Comparison of ENCODE assay signal across 1 cellular context in genomic region chr17:50347087-50347893, GRCh38.
TF ChIP-seq lines count a peak whose summit lies in the region.

No MANE protein-coding gene starts in this region.

TF ChIP-seq in GM12878, 131 proteins besides CTCF, POLR2A, EP300 and RAD21:
- TF ChIP-seq, protein P1, sequence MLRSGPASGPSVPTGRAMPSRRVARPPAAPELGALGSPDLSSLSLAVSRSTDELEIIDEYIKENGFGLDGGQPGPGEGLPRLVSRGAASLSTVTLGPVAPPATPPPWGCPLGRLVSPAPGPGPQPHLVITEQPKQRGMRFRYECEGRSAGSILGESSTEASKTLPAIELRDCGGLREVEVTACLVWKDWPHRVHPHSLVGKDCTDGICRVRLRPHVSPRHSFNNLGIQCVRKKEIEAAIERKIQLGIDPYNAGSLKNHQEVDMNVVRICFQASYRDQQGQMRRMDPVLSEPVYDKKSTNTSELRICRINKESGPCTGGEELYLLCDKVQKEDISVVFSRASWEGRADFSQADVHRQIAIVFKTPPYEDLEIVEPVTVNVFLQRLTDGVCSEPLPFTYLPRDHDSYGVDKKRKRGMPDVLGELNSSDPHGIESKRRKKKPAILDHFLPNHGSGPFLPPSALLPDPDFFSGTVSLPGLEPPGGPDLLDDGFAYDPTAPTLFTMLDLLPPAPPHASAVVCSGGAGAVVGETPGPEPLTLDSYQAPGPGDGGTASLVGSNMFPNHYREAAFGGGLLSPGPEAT (IDR thresholded peaks at IDR 0.05; ENCODE audit: low read depth) = no peak
- no peak for TF ChIP-seq USF1 (IDR thresholded peaks at IDR 0.05; ENCODE audit: borderline replicate concordance, extremely low read length, insufficient read depth, low read depth, low read length)
- TF ChIP-seq ESRRA (IDR thresholded peaks at IDR 0.05; ENCODE audit: low read length) = no peak
- no peak for TF ChIP-seq POU2F2 (IDR thresholded peaks at IDR 0.05; ENCODE audit: borderline replicate concordance, low read depth, low read length)
- TF ChIP-seq RAD51 (IDR thresholded peaks at IDR 0.05) = no peak
- no peak for TF ChIP-seq TAF1 (IDR thresholded peaks at IDR 0.05; ENCODE audit: borderline replicate concordance, low read depth, low read length)
- TF ChIP-seq CBX3 (IDR thresholded peaks at IDR 0.05; ENCODE audit: borderline replicate concordance, low read depth) = no peak
- 0 out of 2 replicates have a peak, but pooled peaks have one; percentile 10 for TF ChIP-seq IKZF1 (conservative IDR thresholded peaks at IDR 0.05)
- TF ChIP-seq KAT2A (conservative IDR thresholded peaks at IDR 0.05; ENCODE audit: control insufficient read depth, low read depth, low read length) = no peak
- TF ChIP-seq NR2F1 (conservative IDR thresholded peaks at IDR 0.05) = peak; percentile 70; the same call in 1 of the 2 replicates
- no peak for TF ChIP-seq SREBF1 (IDR thresholded peaks at IDR 0.05; ENCODE audit: low read length)
- no peak for TF ChIP-seq LARP7 (IDR thresholded peaks at IDR 0.05)
- peak; percentile 31; the same call in 1 of the 2 replicates for TF ChIP-seq MTA3 (IDR thresholded peaks at IDR 0.05; ENCODE audit: borderline replicate concordance, low read length)
- no peak for TF ChIP-seq CBX5 (IDR thresholded peaks at IDR 0.05; ENCODE audit: low read depth)
- TF ChIP-seq ZNF274 (IDR thresholded peaks at IDR 0.05; ENCODE audit: insufficient read depth, insufficient read length) = no peak
- no peak for TF ChIP-seq SREBF2 (IDR thresholded peaks at IDR 0.05; ENCODE audit: low read length)
TF ChIP-seq in GM12878: peak in this region for 3.
